ENCODE assay signal across 8 cellular contexts in genomic region chr7:80134105-80134535, GRCh38. TPM values are rescaled to one million over a fixed set of nuclear protein-coding genes. Genes with fewer than 3 reads are reported as not detected.
DNase-seq lines count a peak whose midpoint lies in the region; ATAC-seq and TF ChIP-seq lines count a peak whose summit lies in the region.

No MANE protein-coding gene starts in this region.

- TF ChIP-seq CTCF in heart left ventricle (IDR thresholded peaks at IDR 0.05) (no peak), progenitor cell of endocrine pancreas (IDR thresholded peaks at IDR 0.05; ENCODE audit: unreplicated experiment) (no peak)

- no peaks in the 10 kb centered on the region for H3K9me3 Mint-ChIP-seq in progenitor cell of endocrine pancreas (ENCODE audit: low read depth)

- TF ChIP-seq POLR2A in heart left ventricle (IDR thresholded peaks at IDR 0.05) = no peak

- peaks cover 0 to 22% (median 8%) of the 10 kb centered on the region in 12 donors for H3K4me1 ChIP-seq in heart left ventricle

- no peaks in the 10 kb centered on the region for H3K27me3 Mint-ChIP-seq in progenitor cell of endocrine pancreas

- peaks cover 28% of the 10 kb centered on the region for H3K4me1 Mint-ChIP-seq in progenitor cell of endocrine pancreas (ENCODE audit: low read depth)

- no peaks in the 10 kb centered on the region for H3K36me3 ChIP-seq in heart left ventricle

- H3K27ac Mint-ChIP-seq in progenitor cell of endocrine pancreas = peak overlapping the region; percentile 92

- no peaks in the 10 kb centered on the region for H3K36me3 Mint-ChIP-seq in progenitor cell of endocrine pancreas (ENCODE audit: insufficient read depth)

- H3K4me3 ChIP-seq in heart left ventricle = peak overlapping the region in 11 of 12 donors; percentile 62 to 99 (median 97)

- peak overlapping the region; percentile 63 to 94 (median 85) for H3K27ac ChIP-seq in heart left ventricle

- 14 to 17% (median 16%) methylated on average over 12 of the region's 12 CpGs for WGBS in heart left ventricle, 4 donors

- H3K4me3 Mint-ChIP-seq in progenitor cell of endocrine pancreas (ENCODE audit: low read depth) = peak overlapping the region; percentile 84

- intact Hi-C loops in heart left ventricle (cut with DNase I) = loop anchor here (2.0 to 10.0 kb wide), 9 partner anchors 141 to 261 kb away; no protein-coding TSS in a partner anchor

- ATAC-seq in SK-N-SH treated with all-trans-retinoic acid at 6 μM for 48 hours (no peak; the same call in 2 of the 3 replicates), heart left ventricle (peak in 3 of 4 donors; percentile 30 to 36 (median 34)), GM21360 (IDR thresholded peaks at IDR 0.05; ENCODE audit: unreplicated experiment) (no peak), HG02759 (IDR thresholded peaks at IDR 0.05; ENCODE audit: unreplicated experiment) (no peak), GM18909 (IDR thresholded peaks at IDR 0.05; ENCODE audit: poor library complexity, unreplicated experiment) (no peak)

- no peaks in the 10 kb centered on the region for H3K9me3 ChIP-seq in heart left ventricle

- DNase-seq in DMS53 (lab: John Stamatoyannopoulos, UW) = peak; percentile 47
- DNase-seq in heart left ventricle = no peak
- DNase-seq in progenitor cell of endocrine pancreas (ENCODE audit: low spot score, unreplicated experiment) = no peak
- no peak for DNase-seq in NCI-H2196 (lab: John Stamatoyannopoulos, UW; ENCODE audit: unreplicated experiment)

- peaks cover 0 to 5% (median 0%) of the 10 kb centered on the region in 9 donors for H3K27me3 ChIP-seq in heart left ventricle

TF ChIP-seq in SK-N-SH treated with all-trans-retinoic acid at 6 μM for 48 hours, 23 proteins besides CTCF, POLR2A, EP300 and RAD21:
- TF ChIP-seq ISL1 (CRISPR knock-in tag; IDR thresholded peaks at IDR 0.05) (0 out of 2 replicates have a peak, but pooled peaks have one; percentile 12), ZFP30 (CRISPR knock-in tag; IDR thresholded peaks at IDR 0.05) (no peak)

RNA-seq across cellular contexts. Expression of gene GNAI1, which starts 0.5 kb away (rescaled TPM):
- total RNA-seq in heart left ventricle = 10 to 100 TPM in 8 of 9 donors, 1 to 10 TPM in 1; 9.9 to 26.1 (median 16.5) TPM
- polyA plus RNA-seq in heart left ventricle = 1 to 10 TPM; 4.6 to 9.2 TPM
- 49.7 and 50.8 TPM in 2 replicates for total RNA-seq in progenitor cell of endocrine pancreas

Comparison
In these comparisons a context has a peak if more than half of its experiments do, and no peak if none do; other contexts are left out.
1. ATAC-seq: peak in heart left ventricle (3 of 4); none in SK-N-SH treated with all-trans-retinoic acid at 6 μM for 48 hours (single experiment), GM21360 (single experiment), HG02759 (single experiment) and GM18909 (single experiment).